Comparison of ENCODE assay signal across 18 cellular contexts in the genomic region with DNA sequence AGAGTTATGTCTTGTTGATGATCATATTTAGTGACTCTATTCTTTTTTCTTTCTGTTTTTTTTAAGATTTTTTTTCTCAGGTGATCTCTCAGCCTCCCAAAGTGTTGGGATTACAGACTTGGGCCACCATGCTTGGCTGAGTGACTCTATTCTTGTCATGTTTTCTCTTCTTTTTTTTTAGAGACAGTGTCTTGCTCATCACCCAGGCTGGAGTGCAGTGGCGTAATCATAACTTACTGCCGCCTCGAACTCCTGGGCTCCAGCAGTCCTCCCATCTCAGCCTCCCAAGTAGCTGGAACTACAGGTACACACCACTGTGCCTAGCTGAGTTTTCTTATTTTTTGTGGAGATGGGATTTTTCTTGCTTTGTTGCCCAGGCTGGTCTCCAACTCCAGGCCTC.
"Had no signal": no experiment of that assay in that cellular context is flagged by ENCODE, and none has a peak within 500 bp of the region (broad histone marks: within the 10 kb centered on the region; RNA-seq: fewer than 3 reads in every experiment).

No MANE protein-coding gene starts in this region.

- H3K4me3 Mint-ChIP-seq: naive B cell; nephron; stimulated activated effector memory CD8-positive, alpha-beta T cell treated with anti-CD3 and anti-CD28 coated beads, Interleukin-12 subunit alpha, Interleukin-12 subunit beta, amount 100 ng/mL, for 72 hours; type B pancreatic cell had no signal

- ATAC-seq: left lobe of liver; stimulated activated effector memory CD8-positive, alpha-beta T cell treated with anti-CD3 and anti-CD28 coated beads, Interleukin-12 subunit alpha, Interleukin-12 subunit beta, amount 100 ng/mL, for 72 hours; stimulated activated naive CD8-positive, alpha-beta T cell treated with anti-CD3 and anti-CD28 coated beads, Interleukin-15, Interleukin-2, amounts not matched to agents 100 U/mL and 50 U/mL, for 24 hours had no signal

- H3K9me3 Mint-ChIP-seq: naive B cell; stimulated activated effector memory CD8-positive, alpha-beta T cell treated with anti-CD3 and anti-CD28 coated beads, Interleukin-12 subunit alpha, Interleukin-12 subunit beta, amount 100 ng/mL, for 72 hours; type B pancreatic cell had no signal

- DNase-seq: dermis blood vessel endothelial cell; esophagus squamous epithelium; foreskin fibroblast; hippocampal formation; kidney glomerular epithelial cell; mesendoderm; naive B cell; stimulated activated CD4-positive, alpha-beta T cell treated with anti-CD3 and anti-CD28 coated beads, Interleukin-4, amount 100 ng/mL, for 1 hour; stimulated activated CD8-positive, alpha-beta memory T cell treated with anti-CD3 and anti-CD28 coated beads, Interleukin-4, amount 100 ng/mL, for 48 hours; stimulated activated naive CD8-positive, alpha-beta T cell treated with anti-CD3 and anti-CD28 coated beads, Interleukin-15, Interleukin-2, amounts not matched to agents 100 U/mL and 50 U/mL, for 24 hours; thyroid gland had no signal

- H3K9me3 ChIP-seq: esophagus squamous epithelium, suprapubic skin, thyroid gland had no signal

- H3K4me1 Mint-ChIP-seq: nephron; stimulated activated effector memory CD8-positive, alpha-beta T cell treated with anti-CD3 and anti-CD28 coated beads, Interleukin-12 subunit alpha, Interleukin-12 subunit beta, amount 100 ng/mL, for 72 hours had no signal

- H3K27me3 ChIP-seq: esophagus squamous epithelium, suprapubic skin, thyroid gland had no signal

- H3K4me2 ChIP-seq: smooth muscle cell had no signal

- H3K36me3 ChIP-seq: thyroid gland had no signal

- H3K36me3 Mint-ChIP-seq: naive B cell had no signal

- H3K27me3 Mint-ChIP-seq: naive B cell, type B pancreatic cell had no signal

- H3K27ac Mint-ChIP-seq: stimulated activated effector memory CD8-positive, alpha-beta T cell treated with anti-CD3 and anti-CD28 coated beads, Interleukin-12 subunit alpha, Interleukin-12 subunit beta, amount 100 ng/mL, for 72 hours; type B pancreatic cell had no signal

- H3K4me1 ChIP-seq: esophagus squamous epithelium, suprapubic skin, thyroid gland had no signal

- H3K27ac ChIP-seq: esophagus squamous epithelium, suprapubic skin, thyroid gland had no signal

- H3K4me3 ChIP-seq: esophagus squamous epithelium, lung, smooth muscle cell, suprapubic skin, thyroid gland had no signal
